12 cellular contexts compared by ENCODE assay signal in genomic region chr2:202009019-202009481, GRCh38. TPM values are rescaled to one million over a fixed set of nuclear protein-coding genes. Genes with fewer than 3 reads are reported as not detected.
DNase-seq lines count a peak whose midpoint lies in the region; ATAC-seq and TF ChIP-seq lines count a peak whose summit lies in the region.
"Had no signal": no experiment of that assay in that cellular context is flagged by ENCODE, and none has a peak within 500 bp of the region (broad histone marks: within the 10 kb centered on the region; RNA-seq: fewer than 3 reads in every experiment).

No MANE protein-coding gene starts in this region.

- peaks cover 10% of the 10 kb centered on the region for H3F3A ChIP-seq in neural progenitor cell (ENCODE audit: low read depth)

- H3K4me1 ChIP-seq in heart right ventricle = peaks cover 0 to 31% (median 7%) of the 10 kb centered on the region in 9 donors
- peaks cover 18% of the 10 kb centered on the region for H3K4me1 ChIP-seq in neural progenitor cell
- H3K4me1 ChIP-seq in hepatocyte (ENCODE audit: insufficient read depth) = peaks cover 6% of the 10 kb centered on the region

- H3K9me3 Mint-ChIP-seq in neural progenitor cell = no peaks in the 10 kb centered on the region
- H3K9me3 Mint-ChIP-seq: activated naive CD4-positive, alpha-beta T cell treated with anti-CD3 and anti-CD28 coated beads for 36 hours had no signal

- H3K27ac ChIP-seq in heart right ventricle (peak overlapping the region; percentile 17 to 86 (median 76)), neural progenitor cell (no peak overlapping the region), hepatocyte (no peak overlapping the region)
- H3K27ac ChIP-seq: thoracic aorta, VCaP had no signal

- DNase-seq in G401 (ENCODE audit: low spot score) (peak; percentile 69), heart right ventricle (peak in 1 of 2 donors; percentile 68), neural progenitor cell (ENCODE audit: low spot score) (no peak), hepatocyte (ENCODE audit: low spot score) (no peak), left lobe of liver (ENCODE audit: low spot score) (no peak)
- DNase-seq: activated naive CD4-positive, alpha-beta T cell treated with anti-CD3 and anti-CD28 coated beads for 36 hours; EL had no signal

- H2AFZ ChIP-seq in neural progenitor cell (replicated peaks) (no peak overlapping the region), hepatocyte (no peak overlapping the region)

- peaks cover 47% of the 10 kb centered on the region for H3K4me1 Mint-ChIP-seq in neural progenitor cell

- H3K27me3 ChIP-seq in heart right ventricle (peaks cover 0 to 5% (median 0%) of the 10 kb centered on the region in 7 donors), neural progenitor cell (no peaks in the 10 kb centered on the region), hepatocyte (no peaks in the 10 kb centered on the region)

- H3K79me2 ChIP-seq in neural progenitor cell (ENCODE audit: low read depth) = no peaks in the 10 kb centered on the region
- H3K79me2 ChIP-seq in hepatocyte = no peaks in the 10 kb centered on the region

- peaks cover 6% of the 10 kb centered on the region for H3K27me3 Mint-ChIP-seq in neural progenitor cell (ENCODE audit: insufficient read depth, low read depth)

- in situ Hi-C loops in G401 (cut with HindIII; ENCODE audit: low sequenced_read_pairs) = no loop called here

- H3K4me2 ChIP-seq in neural progenitor cell (no peak overlapping the region), hepatocyte (no peak overlapping the region)

- no peak for TF ChIP-seq CTCF in heart right ventricle (IDR thresholded peaks at IDR 0.05)
- TF ChIP-seq CTCF in neural progenitor cell (IDR thresholded peaks at IDR 0.05) = no peak
- no peak for TF ChIP-seq CTCF in hepatocyte (IDR thresholded peaks at IDR 0.05; ENCODE audit: poor library complexity)

- H3K36me3 Mint-ChIP-seq in neural progenitor cell = peaks cover 3% of the 10 kb centered on the region

- intact Hi-C loops in heart right ventricle (cut with DNase I) = no loop called here

- H3K9me3 ChIP-seq in heart right ventricle (no peaks in the 10 kb centered on the region), neural progenitor cell (ENCODE audit: low read depth) (no peaks in the 10 kb centered on the region), hepatocyte (ENCODE audit: low read depth) (no peaks in the 10 kb centered on the region)
- H3K9me3 ChIP-seq: thoracic aorta had no signal

- WGBS in heart right ventricle, 2 donors = 13 to 20% methylated on average over 5 of the region's 5 CpGs
- WGBS in hepatocyte (ENCODE audit: low lambda C conversion rate, missing lambda C conversion rate) = 53% methylated on average over 5 of the region's 5 CpGs

- peak overlapping the region in 1 of 10 donors; percentile 6 for H3K4me3 ChIP-seq in heart right ventricle
- no peak overlapping the region for H3K4me3 ChIP-seq in neural progenitor cell
- H3K4me3 ChIP-seq in hepatocyte = no peak overlapping the region
- H3K4me3 ChIP-seq: GM12878, thoracic aorta had no signal

- peak; percentile 69 for ATAC-seq in SK-N-SH treated with all-trans-retinoic acid at 6 μM for 48 hours
- peak; percentile 80 to 96 (median 93) for ATAC-seq in heart right ventricle
- ATAC-seq in left lobe of liver = no peak
- ATAC-seq in HG02759 (IDR thresholded peaks at IDR 0.05; ENCODE audit: unreplicated experiment) = no peak
- ATAC-seq: GM12878 had no signal

- H3K9ac ChIP-seq in neural progenitor cell = no peak overlapping the region

- peak overlapping the region; percentile 50 for H3K4me3 Mint-ChIP-seq in neural progenitor cell
- H3K4me3 Mint-ChIP-seq: activated naive CD4-positive, alpha-beta T cell treated with anti-CD3 and anti-CD28 coated beads for 36 hours had no signal

- no peak overlapping the region for H3K27ac Mint-ChIP-seq in neural progenitor cell
- H3K27ac Mint-ChIP-seq: activated naive CD4-positive, alpha-beta T cell treated with anti-CD3 and anti-CD28 coated beads for 36 hours had no signal

- no peaks in the 10 kb centered on the region for H3K9me2 ChIP-seq in hepatocyte (replicated peaks; ENCODE audit: insufficient read depth)

- H3K36me3 ChIP-seq in heart right ventricle (no peaks in the 10 kb centered on the region), neural progenitor cell (no peaks in the 10 kb centered on the region), hepatocyte (replicated peaks; ENCODE audit: insufficient read depth, low read depth) (no peaks in the 10 kb centered on the region)
- H3K36me3 ChIP-seq: thoracic aorta had no signal

- H4K20me1 ChIP-seq in neural progenitor cell (ENCODE audit: low read depth) (no peaks in the 10 kb centered on the region), hepatocyte (ENCODE audit: insufficient read depth, poor library complexity, severe bottlenecking) (no peaks in the 10 kb centered on the region)

TF ChIP-seq in SK-N-SH treated with all-trans-retinoic acid at 6 μM for 48 hours, 23 proteins besides CTCF, POLR2A, EP300 and RAD21:
- no peak for TF ChIP-seq BACH2 (CRISPR knock-in tag; IDR thresholded peaks at IDR 0.05; ENCODE audit: borderline replicate concordance)
- no peak for TF ChIP-seq GLIS3 (CRISPR knock-in tag; IDR thresholded peaks at IDR 0.05)
- TF ChIP-seq SNAI2 (CRISPR knock-in tag; IDR thresholded peaks at IDR 0.05) = no peak
- no peak for TF ChIP-seq ZNF565 (CRISPR knock-in tag; conservative IDR thresholded peaks at IDR 0.05; ENCODE audit: low read depth)
- TF ChIP-seq, protein P1, sequence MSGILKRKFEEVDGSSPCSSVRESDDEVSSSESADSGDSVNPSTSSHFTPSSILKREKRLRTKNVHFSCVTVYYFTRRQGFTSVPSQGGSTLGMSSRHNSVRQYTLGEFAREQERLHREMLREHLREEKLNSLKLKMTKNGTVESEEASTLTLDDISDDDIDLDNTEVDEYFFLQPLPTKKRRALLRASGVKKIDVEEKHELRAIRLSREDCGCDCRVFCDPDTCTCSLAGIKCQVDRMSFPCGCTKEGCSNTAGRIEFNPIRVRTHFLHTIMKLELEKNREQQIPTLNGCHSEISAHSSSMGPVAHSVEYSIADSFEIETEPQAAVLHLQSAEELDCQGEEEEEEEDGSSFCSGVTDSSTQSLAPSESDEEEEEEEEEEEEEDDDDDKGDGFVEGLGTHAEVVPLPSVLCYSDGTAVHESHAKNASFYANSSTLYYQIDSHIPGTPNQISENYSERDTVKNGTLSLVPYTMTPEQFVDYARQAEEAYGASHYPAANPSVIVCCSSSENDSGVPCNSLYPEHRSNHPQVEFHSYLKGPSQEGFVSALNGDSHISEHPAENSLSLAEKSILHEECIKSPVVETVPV (CRISPR knock-in tag; IDR thresholded peaks at IDR 0.05) = no peak
- no peak for TF ChIP-seq ZC3H10 (CRISPR knock-in tag; IDR thresholded peaks at IDR 0.05)
- TF ChIP-seq ARNTL (CRISPR knock-in tag; IDR thresholded peaks at IDR 0.05; ENCODE audit: borderline replicate concordance, low read depth) = no peak
- TF ChIP-seq, protein P2, sequence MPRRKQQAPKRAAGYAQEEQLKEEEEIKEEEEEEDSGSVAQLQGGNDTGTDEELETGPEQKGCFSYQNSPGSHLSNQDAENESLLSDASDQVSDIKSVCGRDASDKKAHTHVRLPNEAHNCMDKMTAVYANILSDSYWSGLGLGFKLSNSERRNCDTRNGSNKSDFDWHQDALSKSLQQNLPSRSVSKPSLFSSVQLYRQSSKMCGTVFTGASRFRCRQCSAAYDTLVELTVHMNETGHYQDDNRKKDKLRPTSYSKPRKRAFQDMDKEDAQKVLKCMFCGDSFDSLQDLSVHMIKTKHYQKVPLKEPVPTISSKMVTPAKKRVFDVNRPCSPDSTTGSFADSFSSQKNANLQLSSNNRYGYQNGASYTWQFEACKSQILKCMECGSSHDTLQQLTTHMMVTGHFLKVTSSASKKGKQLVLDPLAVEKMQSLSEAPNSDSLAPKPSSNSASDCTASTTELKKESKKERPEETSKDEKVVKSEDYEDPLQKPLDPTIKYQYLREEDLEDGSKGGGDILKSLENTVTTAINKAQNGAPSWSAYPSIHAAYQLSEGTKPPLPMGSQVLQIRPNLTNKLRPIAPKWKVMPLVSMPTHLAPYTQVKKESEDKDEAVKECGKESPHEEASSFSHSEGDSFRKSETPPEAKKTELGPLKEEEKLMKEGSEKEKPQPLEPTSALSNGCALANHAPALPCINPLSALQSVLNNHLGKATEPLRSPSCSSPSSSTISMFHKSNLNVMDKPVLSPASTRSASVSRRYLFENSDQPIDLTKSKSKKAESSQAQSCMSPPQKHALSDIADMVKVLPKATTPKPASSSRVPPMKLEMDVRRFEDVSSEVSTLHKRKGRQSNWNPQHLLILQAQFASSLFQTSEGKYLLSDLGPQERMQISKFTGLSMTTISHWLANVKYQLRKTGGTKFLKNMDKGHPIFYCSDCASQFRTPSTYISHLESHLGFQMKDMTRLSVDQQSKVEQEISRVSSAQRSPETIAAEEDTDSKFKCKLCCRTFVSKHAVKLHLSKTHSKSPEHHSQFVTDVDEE (CRISPR knock-in tag; IDR thresholded peaks at IDR 0.05) = no peak
- TF ChIP-seq TOX (CRISPR knock-in tag; IDR thresholded peaks at IDR 0.05; ENCODE audit: borderline replicate concordance) = no peak
- TF ChIP-seq ZNF8 (CRISPR knock-in tag; IDR thresholded peaks at IDR 0.05) = no peak
- TF ChIP-seq, protein P3, sequence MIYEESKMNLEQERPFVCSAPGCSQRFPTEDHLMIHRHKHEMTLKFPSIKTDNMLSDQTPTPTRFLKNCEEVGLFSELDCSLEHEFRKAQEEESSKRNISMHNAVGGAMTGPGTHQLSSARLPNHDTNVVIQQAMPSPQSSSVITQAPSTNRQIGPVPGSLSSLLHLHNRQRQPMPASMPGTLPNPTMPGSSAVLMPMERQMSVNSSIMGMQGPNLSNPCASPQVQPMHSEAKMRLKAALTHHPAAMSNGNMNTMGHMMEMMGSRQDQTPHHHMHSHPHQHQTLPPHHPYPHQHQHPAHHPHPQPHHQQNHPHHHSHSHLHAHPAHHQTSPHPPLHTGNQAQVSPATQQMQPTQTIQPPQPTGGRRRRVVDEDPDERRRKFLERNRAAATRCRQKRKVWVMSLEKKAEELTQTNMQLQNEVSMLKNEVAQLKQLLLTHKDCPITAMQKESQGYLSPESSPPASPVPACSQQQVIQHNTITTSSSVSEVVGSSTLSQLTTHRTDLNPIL (CRISPR knock-in tag; IDR thresholded peaks at IDR 0.05; ENCODE audit: low read depth) = no peak
- TF ChIP-seq ZNF70 (CRISPR knock-in tag; IDR thresholded peaks at IDR 0.05) = no peak
- TF ChIP-seq CSDC2 (CRISPR knock-in tag; IDR thresholded peaks at IDR 0.05) = no peak
- no peak for TF ChIP-seq PPARA (CRISPR knock-in tag; IDR thresholded peaks at IDR 0.05; ENCODE audit: borderline replicate concordance)

RNA-seq across cellular contexts. Expression of gene FZD7, which starts 24.6 kb away (rescaled TPM):
- total RNA-seq in G401 (2014; rRNA removed; shearing (Covaris generic)) = 17.5 and 18.5 TPM in 2 replicates
- total RNA-seq in heart right ventricle (10 to 100 TPM in 9 of 10 donors, 1 to 10 TPM in 1; 9.4 to 51.1 (median 32.3) TPM), neural progenitor cell (ENCODE audit: low replicate concordance) (79.4 and 106 TPM in 2 replicates), hepatocyte (28.3 and 31.2 TPM in 2 replicates), left lobe of liver (0.75 TPM)
- polyA plus RNA-seq in heart right ventricle (1 to 10 TPM; 2.3 to 6.6 TPM), hepatocyte (13.4 and 15.4 TPM in 2 replicates)

Comparison
In these comparisons a context has a peak if more than half of its experiments do, and no peak if none do; other contexts are left out.
1. ATAC-seq: peak in SK-N-SH treated with all-trans-retinoic acid at 6 μM for 48 hours (single experiment) and heart right ventricle (8 of 8); none in left lobe of liver (single experiment) and HG02759 (single experiment).
2. H3K27ac ChIP-seq: peak in heart right ventricle (10 of 10); none in neural progenitor cell (single experiment) and hepatocyte (single experiment).